8 cellular contexts compared by ENCODE assay signal in the genomic region with DNA sequence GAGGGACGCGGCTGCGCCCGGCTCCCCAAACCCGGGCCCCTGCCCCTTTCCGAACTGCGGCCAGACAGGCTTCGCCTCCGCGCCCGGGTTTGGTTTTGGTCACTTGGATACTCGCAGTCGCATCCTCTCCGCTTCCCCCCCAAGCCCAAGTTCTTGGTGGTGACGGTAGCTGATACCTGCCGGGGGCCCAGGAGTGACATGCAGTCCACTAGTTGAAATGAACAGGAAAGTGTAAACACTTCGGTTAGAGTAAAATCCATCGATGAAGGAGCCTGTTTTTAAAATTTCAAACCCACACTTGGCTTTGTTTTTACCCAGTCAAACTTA. TPM values are rescaled to one million over a fixed set of nuclear protein-coding genes. Genes with fewer than 3 reads are reported as not detected.
A peak's percentile ranks its signal among the peaks of the same experiment; 100 is the strongest.
DNase-seq lines count a peak whose midpoint lies in the region; ATAC-seq and TF ChIP-seq lines count a peak whose summit lies in the region.

No MANE protein-coding gene starts in this region.

- ATAC-seq in HG02970 (IDR thresholded peaks at IDR 0.05; ENCODE audit: low FRiP score, unreplicated experiment): no peak

- H3K4me1 Mint-ChIP-seq in T-helper 1 cell treated with Interleukin-12 subunit alpha and Interleukin-12 subunit beta and Interleukin-4 antibody, amounts not matched to agents 30 μg/mL and 1 μg/mL, for 36 hours (ENCODE audit: low read depth): peaks cover 4% of the 10 kb centered on the region

- H3K27me3 Mint-ChIP-seq in T-helper 1 cell treated with Interleukin-12 subunit alpha and Interleukin-12 subunit beta and Interleukin-4 antibody, amounts not matched to agents 30 μg/mL and 1 μg/mL, for 36 hours (ENCODE audit: low read depth): peaks cover 10% of the 10 kb centered on the region

- H3K4me3 Mint-ChIP-seq in T-helper 1 cell treated with Interleukin-12 subunit alpha and Interleukin-12 subunit beta and Interleukin-4 antibody, amounts not matched to agents 30 μg/mL and 1 μg/mL, for 36 hours: peak overlapping the region; percentile 63

- H3K9me3 ChIP-seq in HUES6 (ENCODE audit: control insufficient read depth, insufficient read depth, low read depth, low read length) (no peaks in the 10 kb centered on the region), thymus (ENCODE audit: control insufficient read depth) (no peaks in the 10 kb centered on the region)

- no peak for TF ChIP-seq CTCF in brain microvascular endothelial cell (IDR thresholded peaks at IDR 0.05; ENCODE audit: low read depth, low read length, missing control alignments)

- H3K36me3 ChIP-seq in HUES6 (ENCODE audit: control insufficient read depth, insufficient read depth, low read length) (no peaks in the 10 kb centered on the region), brain microvascular endothelial cell (replicated peaks) (no peaks in the 10 kb centered on the region), thymus (ENCODE audit: control insufficient read depth, insufficient read depth) (no peaks in the 10 kb centered on the region)

- under 1% methylated on average over 18 of the region's 18 CpGs for WGBS in thymus

- H3K27ac ChIP-seq in HUES6 (ENCODE audit: low read depth, low read length) (no peak overlapping the region), brain microvascular endothelial cell (peak overlapping the region; percentile 71), thymus (ENCODE audit: low read depth) (no peak overlapping the region)

- in situ Hi-C loops in brain microvascular endothelial cell (cut with HindIII; ENCODE audit: low pct_ligation_motif_present, low sequenced_read_pairs): no loop called here

- H3K27me3 ChIP-seq in HUES6 (ENCODE audit: control insufficient read depth, insufficient read depth, low read length) (peaks cover 11% of the 10 kb centered on the region), brain microvascular endothelial cell (replicated peaks) (no peaks in the 10 kb centered on the region), thymus (ENCODE audit: control insufficient read depth, insufficient read depth) (no peaks in the 10 kb centered on the region)

- H3K4me3 ChIP-seq in HUES6 (ENCODE audit: low read depth, low read length): peak overlapping the region; percentile 68
- peak overlapping the region; percentile 98 for H3K4me3 ChIP-seq in brain microvascular endothelial cell (ENCODE audit: low read depth, low read length)
- H3K4me3 ChIP-seq in thymus (ENCODE audit: low read length): peak overlapping the region; percentile 67

- H3K9me3 Mint-ChIP-seq in T-helper 1 cell treated with Interleukin-12 subunit alpha and Interleukin-12 subunit beta and Interleukin-4 antibody, amounts not matched to agents 30 μg/mL and 1 μg/mL, for 36 hours: no peaks in the 10 kb centered on the region

- H3K4me1 ChIP-seq in HUES6 (ENCODE audit: control insufficient read depth, insufficient read depth, low read length) (peaks cover 5% of the 10 kb centered on the region), thymus (ENCODE audit: control insufficient read depth, insufficient read depth, low read length) (peaks cover 6% of the 10 kb centered on the region)

- H3K36me3 Mint-ChIP-seq in T-helper 1 cell treated with Interleukin-12 subunit alpha and Interleukin-12 subunit beta and Interleukin-4 antibody, amounts not matched to agents 30 μg/mL and 1 μg/mL, for 36 hours (ENCODE audit: low read depth): no peaks in the 10 kb centered on the region

- DNase-seq in T-helper 1 cell (no peak), brain microvascular endothelial cell (peak; percentile 9), medulla oblongata (ENCODE audit: extremely low spot score) (peak; percentile 43), DMS114 treated with DMSO at 0.1 percent for 48 hours (lab: John Stamatoyannopoulos, UW; ENCODE audit: unreplicated experiment) (no peak)

- H3K9ac ChIP-seq in HUES6 (ENCODE audit: low read length): peak overlapping the region; percentile 65

- H3K27ac Mint-ChIP-seq in T-helper 1 cell treated with Interleukin-12 subunit alpha and Interleukin-12 subunit beta and Interleukin-4 antibody, amounts not matched to agents 30 μg/mL and 1 μg/mL, for 36 hours: no peak overlapping the region

RNA-seq across cellular contexts. Expression of a gene that starts 0.7 kb away (rescaled TPM):
- 2.9 TPM for polyA plus RNA-seq in thymus

Comparison
In these comparisons a context has a peak if more than half of its experiments do, and no peak if none do; other contexts are left out.
1. DNase-seq: peak in brain microvascular endothelial cell (single experiment) and medulla oblongata (single experiment); none in T-helper 1 cell (0 of 5) and DMS114 treated with DMSO at 0.1 percent for 48 hours (single experiment).
2. Peak in every context shown above with its lines, with median percentiles within 50 percentile points of each other: H3K4me3 ChIP-seq.